ENCODE assay signal across 1 cellular context in the genomic region with DNA sequence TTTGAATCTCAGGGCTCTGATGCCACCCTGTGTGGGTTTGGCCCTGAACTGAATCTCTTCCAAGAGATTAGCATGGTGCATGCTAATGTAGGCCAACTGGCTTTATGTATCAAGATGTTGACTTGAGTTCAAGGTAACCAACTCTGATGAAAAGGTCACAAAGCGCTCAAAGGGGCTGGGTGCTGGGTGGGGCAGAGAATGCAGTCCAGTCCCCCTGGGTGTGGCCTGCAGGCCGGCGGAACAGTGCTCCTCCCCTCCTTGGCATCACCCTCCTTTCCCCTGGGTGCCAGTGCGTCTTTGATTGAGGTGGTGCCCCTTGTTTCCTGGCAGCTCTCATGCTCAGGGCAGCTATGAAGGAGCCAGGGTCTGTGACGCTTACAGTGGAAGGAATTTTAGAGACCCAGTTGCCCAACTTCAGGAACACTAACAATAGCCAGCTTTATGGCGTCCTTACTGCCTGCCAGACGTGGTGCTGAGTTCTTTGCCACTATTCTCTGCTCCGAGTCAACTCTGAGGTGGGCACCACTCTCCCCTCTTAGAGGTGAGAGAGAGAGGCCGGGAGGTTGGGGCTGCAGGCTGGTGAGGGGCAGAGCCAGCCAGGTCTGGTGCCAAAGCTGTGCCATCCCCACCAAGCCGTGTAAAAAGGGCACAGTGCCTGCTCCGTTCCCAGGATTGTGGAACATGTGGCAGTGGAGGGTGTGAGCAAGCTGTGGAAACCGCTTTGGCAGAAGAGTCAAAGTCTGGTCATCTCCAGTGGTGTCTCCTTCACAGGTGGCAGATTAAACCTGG.
TF ChIP-seq lines count a peak whose summit lies in the region.

No MANE protein-coding gene starts in this region.

TF ChIP-seq in SK-N-SH, 30 proteins besides CTCF, POLR2A, EP300 and RAD21 (continued from another document):
- TF ChIP-seq ELF1 (IDR thresholded peaks at IDR 0.05) (no peak), YY1 (IDR thresholded peaks at IDR 0.05; ENCODE audit: low read depth) (no peak), RFX5 (IDR thresholded peaks at IDR 0.05; ENCODE audit: low read length) (no peak), FOXJ3 (CRISPR knock-in tag; IDR thresholded peaks at IDR 0.05) (no peak), MXI1 (IDR thresholded peaks at IDR 0.05; ENCODE audit: low read depth, low read length) (no peak), RXRA (IDR thresholded peaks at IDR 0.05; ENCODE audit: borderline replicate concordance, low read depth) (no peak), RCOR1 (IDR thresholded peaks at IDR 0.05; ENCODE audit: low read length) (no peak)
- TF ChIP-seq, protein P1, sequence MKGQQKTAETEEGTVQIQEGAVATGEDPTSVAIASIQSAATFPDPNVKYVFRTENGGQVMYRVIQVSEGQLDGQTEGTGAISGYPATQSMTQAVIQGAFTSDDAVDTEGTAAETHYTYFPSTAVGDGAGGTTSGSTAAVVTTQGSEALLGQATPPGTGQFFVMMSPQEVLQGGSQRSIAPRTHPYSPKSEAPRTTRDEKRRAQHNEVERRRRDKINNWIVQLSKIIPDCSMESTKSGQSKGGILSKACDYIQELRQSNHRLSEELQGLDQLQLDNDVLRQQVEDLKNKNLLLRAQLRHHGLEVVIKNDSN (IDR thresholded peaks at IDR 0.05; ENCODE audit: borderline replicate concordance, low read depth) = no peak
